In genomic region chr4:71683309-71683708, GRCh38 we compare ENCODE assay signal across 23 cellular contexts.
"Had no signal": no experiment of that assay in that cellular context is flagged by ENCODE, and none has a peak within 500 bp of the region (broad histone marks: within the 10 kb centered on the region; RNA-seq: fewer than 3 reads in every experiment).

No MANE protein-coding gene starts in this region.

- H3K4me1 ChIP-seq: right lobe of liver, tibial artery had no signal

- DNase-seq: caudate nucleus; cerebellar nuclear complex; cortex of kidney; effector CD4-positive, alpha-beta T cell; foreskin melanocyte; head of caudate nucleus; kidney; mesenchymal stem cell; naive thymus-derived CD8-positive, alpha-beta T cell; pancreas; retina; right lobe of liver; small intestine; stimulated activated CD4-positive, alpha-beta T cell treated with anti-CD3 and anti-CD28 coated beads, Interleukin-12 subunit alpha, Interleukin-12 subunit beta, amount 100 ng/mL, for 4 hours; stimulated activated CD4-positive, alpha-beta T cell treated with anti-CD3 and anti-CD28 coated beads, Interleukin-1b, Interleukin-23, amount 100 ng/mL, for 48 hours; stimulated activated CD4-positive, alpha-beta T cell treated with anti-CD3 and anti-CD28 coated beads, Interleukin-4, amount 100 ng/mL, for 1 hour; stimulated activated CD8-positive, alpha-beta memory T cell treated with anti-CD3 and anti-CD28 coated beads, Interleukin-4, amount 100 ng/mL, for 48 hours; stimulated activated naive CD4-positive, alpha-beta T cell; stimulated activated naive CD8-positive, alpha-beta T cell treated with anti-CD3 and anti-CD28 coated beads, Interleukin-15, amount 100 ng/mL, for 72 hours had no signal

- H3K4me3 ChIP-seq: pancreas, right lobe of liver, tibial artery had no signal

- H3K4me1 Mint-ChIP-seq: naive thymus-derived CD8-positive, alpha-beta T cell; stimulated activated naive CD8-positive, alpha-beta T cell treated with anti-CD3 and anti-CD28 coated beads, Interleukin-15, amount 100 ng/mL, for 72 hours had no signal

- H3K36me3 Mint-ChIP-seq: naive thymus-derived CD8-positive, alpha-beta T cell; type B pancreatic cell had no signal

- H3K36me3 ChIP-seq: neutrophil, pancreas, right lobe of liver, tibial artery had no signal

- H3K27me3 Mint-ChIP-seq: type B pancreatic cell had no signal

- H3K27ac Mint-ChIP-seq: naive thymus-derived CD8-positive, alpha-beta T cell; stimulated activated naive CD8-positive, alpha-beta T cell treated with anti-CD3 and anti-CD28 coated beads, Interleukin-15, amount 100 ng/mL, for 72 hours; type B pancreatic cell had no signal

- H3K27me3 ChIP-seq: neutrophil, pancreas, right lobe of liver, tibial artery had no signal

- H3K9me3 ChIP-seq: neutrophil, pancreas, right lobe of liver, tibial artery had no signal

- H3K27ac ChIP-seq: neutrophil, pancreas, right lobe of liver had no signal

- H3K4me3 Mint-ChIP-seq: naive thymus-derived CD8-positive, alpha-beta T cell; stimulated activated naive CD8-positive, alpha-beta T cell treated with anti-CD3 and anti-CD28 coated beads, Interleukin-15, amount 100 ng/mL, for 72 hours; type B pancreatic cell had no signal

- ATAC-seq: left lobe of liver; naive thymus-derived CD8-positive, alpha-beta T cell; pancreas; right lobe of liver; stimulated activated naive CD8-positive, alpha-beta T cell treated with anti-CD3 and anti-CD28 coated beads, Interleukin-15, amount 100 ng/mL, for 72 hours had no signal

- H3K9me3 Mint-ChIP-seq: naive thymus-derived CD8-positive, alpha-beta T cell; stimulated activated naive CD8-positive, alpha-beta T cell treated with anti-CD3 and anti-CD28 coated beads, Interleukin-15, amount 100 ng/mL, for 72 hours; type B pancreatic cell had no signal
